17 cellular contexts compared by ENCODE assay signal in the genomic region with DNA sequence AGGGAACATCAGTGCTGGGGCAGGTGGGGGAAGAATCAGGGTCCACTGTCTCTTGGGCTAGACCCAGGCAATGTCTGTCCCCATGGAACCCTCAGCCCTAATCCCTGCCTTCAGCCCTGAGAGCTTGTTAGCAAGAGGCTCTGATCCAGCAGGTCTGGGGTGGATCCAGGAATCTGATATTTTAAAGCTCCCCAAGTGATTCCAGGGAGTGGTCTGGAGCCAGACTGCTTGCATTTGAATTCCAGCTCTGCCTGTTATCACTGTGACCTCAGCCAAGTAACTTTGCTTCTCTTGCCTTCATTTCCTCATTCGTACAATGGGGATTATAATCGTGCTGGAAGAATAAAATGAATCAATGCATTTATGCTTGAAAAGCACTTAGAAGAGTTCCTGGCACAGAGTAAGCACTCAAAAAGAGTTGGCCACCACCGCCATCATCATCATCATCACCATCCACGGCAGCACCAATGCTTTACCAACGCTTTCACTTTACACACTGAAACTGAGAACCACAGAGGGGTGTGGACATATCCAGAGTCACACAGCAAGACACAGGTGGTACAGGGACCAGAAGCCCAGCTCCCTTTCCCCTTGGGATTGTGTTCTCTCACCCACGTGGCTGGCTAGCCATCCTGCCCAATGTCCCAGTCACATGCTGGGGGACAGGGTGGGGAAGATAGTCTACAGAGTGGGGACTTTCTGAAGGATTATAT.
"Had no signal": no experiment of that assay in that cellular context is flagged by ENCODE, and none has a peak within 500 bp of the region (broad histone marks: within the 10 kb centered on the region; RNA-seq: fewer than 3 reads in every experiment).

No MANE protein-coding gene starts in this region.

- H3K27ac ChIP-seq: ascending aorta, skin epidermis, VCaP had no signal

- FAIRE-seq: bronchial epithelial cell, frontal cortex had no signal

- H3K4me3 ChIP-seq: ascending aorta, skin epidermis had no signal

- H3K4me1 ChIP-seq: ascending aorta had no signal

- H3K27ac Mint-ChIP-seq: activated naive CD8-positive, alpha-beta T cell treated with anti-CD3 and anti-CD28 coated beads for 36 hours; nephron progenitor cell; T-cell had no signal

- H3K36me3 Mint-ChIP-seq: activated naive CD8-positive, alpha-beta T cell treated with anti-CD3 and anti-CD28 coated beads for 36 hours; T-cell had no signal

- H3K36me3 ChIP-seq: ascending aorta had no signal

- ATAC-seq: activated T-cell treated with anti-CD3 and anti-CD28 coated beads, Interleukin-2, amount 50 U/mL, for 4 hours; left lobe of liver; T-cell had no signal

- H3K4me3 Mint-ChIP-seq: activated naive CD8-positive, alpha-beta T cell treated with anti-CD3 and anti-CD28 coated beads for 36 hours; activated T-cell treated with anti-CD3 and anti-CD28 coated beads, Interleukin-2, amount 50 U/mL, for 4 hours; nephron progenitor cell; T-cell had no signal

- H3K9me3 Mint-ChIP-seq: activated naive CD8-positive, alpha-beta T cell treated with anti-CD3 and anti-CD28 coated beads for 36 hours; activated T-cell treated with anti-CD3 and anti-CD28 coated beads, Interleukin-2, amount 50 U/mL, for 4 hours; nephron progenitor cell; T-cell had no signal

- H3K27me3 Mint-ChIP-seq: activated naive CD8-positive, alpha-beta T cell treated with anti-CD3 and anti-CD28 coated beads for 36 hours had no signal

- H3K27me3 ChIP-seq: ascending aorta had no signal

- DNase-seq: activated CD4-positive, alpha-beta T cell treated with anti-CD3 and anti-CD28 coated beads for 4 hours; activated effector memory CD4-positive, alpha-beta T cell treated with anti-CD3 and anti-CD28 coated beads, Interleukin-2, amount 50 U/mL, for 16 hours; activated naive CD8-positive, alpha-beta T cell treated with anti-CD3 and anti-CD28 coated beads for 36 hours; activated T-cell treated with anti-CD3 and anti-CD28 coated beads, Interleukin-2, amount 50 U/mL, for 4 hours; islet precursor cell; mesendoderm; nephron progenitor cell; substantia nigra; T-cell; T1000; trophoblast cell had no signal

- H3K9me3 ChIP-seq: ascending aorta had no signal
